In genomic region chr19:12224676-12225075, GRCh38 we compare ENCODE assay signal across 16 cellular contexts.
"Had no signal": no experiment of that assay in that cellular context is flagged by ENCODE, and none has a peak within 500 bp of the region (broad histone marks: within the 10 kb centered on the region; RNA-seq: fewer than 3 reads in every experiment).

No MANE protein-coding gene starts in this region.

- ATAC-seq: esophagus mucosa; gastroesophageal sphincter; left colon; naive thymus-derived CD8-positive, alpha-beta T cell had no signal

- H3K27ac Mint-ChIP-seq: naive thymus-derived CD8-positive, alpha-beta T cell had no signal

- H3K27me3 Mint-ChIP-seq: naive thymus-derived CD8-positive, alpha-beta T cell had no signal

- H3K4me3 Mint-ChIP-seq: immature natural killer cell; naive thymus-derived CD8-positive, alpha-beta T cell had no signal

- DNase-seq: effector memory CD4-positive, alpha-beta T cell; immature natural killer cell; kidney; left colon; mesendoderm; naive thymus-derived CD8-positive, alpha-beta T cell; posterior cingulate gyrus; sigmoid colon; small intestine; stimulated activated CD4-positive, alpha-beta T cell treated with anti-CD3 and anti-CD28 coated beads, Interleukin-12 subunit alpha, Interleukin-12 subunit beta, amount 100 ng/mL, for 4 hours; stimulated activated naive CD4-positive, alpha-beta T cell; stomach; substantia nigra; transverse colon had no signal
